ENCODE assay signal across 8 cellular contexts in the genomic region with DNA sequence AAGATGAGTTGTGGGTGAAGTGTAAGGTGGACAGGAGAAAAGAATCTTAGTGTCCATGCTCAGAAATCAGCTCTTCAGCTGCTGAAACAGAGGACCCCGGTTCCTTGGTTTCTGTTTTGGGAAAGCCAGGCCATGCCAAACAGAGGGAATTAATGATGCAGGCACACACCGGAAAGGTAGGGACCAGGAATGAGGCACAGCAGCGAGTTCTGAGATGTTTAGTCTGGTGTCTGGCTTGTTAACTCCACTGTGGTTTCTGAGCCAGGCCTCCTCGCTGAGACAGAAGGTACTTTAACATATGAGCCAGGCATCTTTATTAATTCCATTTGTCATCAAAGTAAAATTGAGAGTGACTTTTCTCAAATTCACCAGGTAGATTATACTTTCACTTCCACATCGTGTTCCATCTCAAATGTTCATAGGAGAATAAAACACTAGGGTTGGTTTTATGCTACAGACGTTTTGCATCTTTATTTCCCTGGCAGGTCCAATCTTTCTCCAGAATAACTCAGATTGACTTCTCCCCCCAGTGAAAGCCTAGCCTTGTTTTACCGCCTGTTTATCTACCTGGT. TPM values are rescaled to one million over a fixed set of nuclear protein-coding genes. Genes with fewer than 3 reads are reported as not detected.
DNase-seq lines count a peak whose midpoint lies in the region; ATAC-seq and TF ChIP-seq lines count a peak whose summit lies in the region.

No MANE protein-coding gene starts in this region.

- POLR2A ChIA-PET in WTC11 (lab: Charles Lee): interaction anchor here (0.5 to 1.4 kb wide), 6 partner anchors 12 to 36 kb away, joined by 3 to 10 read pairs (median 3); a partner anchor contains a TSS

- no peak for ATAC-seq in WTC11
- ATAC-seq in GM21390 (IDR thresholded peaks at IDR 0.05; ENCODE audit: unreplicated experiment): no peak
- no peak for ATAC-seq in GM21381 (IDR thresholded peaks at IDR 0.05; ENCODE audit: unreplicated experiment)

- DNase-seq in WTC11 (ENCODE audit: low spot score) (no peak), skeletal muscle cell (ENCODE audit: low read depth) (no peak), NCI-H1417 treated with DMSO at 0.1 percent for 48 hours (lab: John Stamatoyannopoulos, UW) (no peak), pons (ENCODE audit: low spot score) (no peak)
- DNase-seq in effector memory CD4-positive, alpha-beta T cell: peak in 1 of 3 donors; percentile 14

- CTCF ChIA-PET in WTC11 (lab: Charles Lee): interaction anchor here (1.1 to 2.8 kb wide), 9 partner anchors 9 to 147 kb away, joined by 3 to 11 read pairs (median 7); a partner anchor contains a TSS

- H3K27ac Mint-ChIP-seq in WTC11: no peak overlapping the region

- peak overlapping the region; percentile 88 for H3K27ac ChIP-seq in effector memory CD4-positive, alpha-beta T cell (ENCODE audit: insufficient read depth, low read length, poor library complexity, severe bottlenecking)

- H3K27me3 ChIP-seq in effector memory CD4-positive, alpha-beta T cell (replicated peaks; ENCODE audit: control insufficient read depth, insufficient read depth, low read length, poor library complexity, severe bottlenecking): no peaks in the 10 kb centered on the region

- peaks cover 8% of the 10 kb centered on the region for H3K4me1 ChIP-seq in effector memory CD4-positive, alpha-beta T cell (ENCODE audit: control insufficient read depth, insufficient read depth, low read length, poor library complexity, severe bottlenecking)

- no peak for TF ChIP-seq CTCF in WTC11 (IDR thresholded peaks at IDR 0.05)

- H3K9me3 Mint-ChIP-seq in WTC11: no peaks in the 10 kb centered on the region

- no peaks in the 10 kb centered on the region for H3K9me3 ChIP-seq in effector memory CD4-positive, alpha-beta T cell (ENCODE audit: control insufficient read depth, low read length)

- H3K36me3 ChIP-seq in effector memory CD4-positive, alpha-beta T cell (ENCODE audit: control insufficient read depth, insufficient read depth, low read length): no peaks in the 10 kb centered on the region

- H3K27me3 Mint-ChIP-seq in WTC11 (ENCODE audit: low read depth): no peaks in the 10 kb centered on the region

- H3K4me1 Mint-ChIP-seq in WTC11: peaks cover 43% of the 10 kb centered on the region

- peaks cover 26% of the 10 kb centered on the region for H3K36me3 Mint-ChIP-seq in WTC11

- peak overlapping the region; percentile 85 for H3K4me3 Mint-ChIP-seq in WTC11

- H3K4me3 ChIP-seq in GM08714 (ENCODE audit: low read length) (peak overlapping the region; percentile 68), skeletal muscle cell (ENCODE audit: low read depth, low read length) (peak overlapping the region; percentile 84)
- peak overlapping the region; percentile 88 for H3K4me3 ChIP-seq in effector memory CD4-positive, alpha-beta T cell (ENCODE audit: insufficient read depth, low read depth, low read length, poor library complexity, severe bottlenecking)

TF ChIP-seq in WTC11, 78 proteins besides CTCF, POLR2A, EP300 and RAD21:
- TF ChIP-seq ETV6 (CRISPR knock-in tag; IDR thresholded peaks at IDR 0.05) (no peak), FOXJ3 (CRISPR knock-in tag; IDR thresholded peaks at IDR 0.05; ENCODE audit: borderline replicate concordance) (no peak), ESRRA (CRISPR knock-in tag; IDR thresholded peaks at IDR 0.05; ENCODE audit: borderline replicate concordance) (no peak)
- TF ChIP-seq, protein P1, sequence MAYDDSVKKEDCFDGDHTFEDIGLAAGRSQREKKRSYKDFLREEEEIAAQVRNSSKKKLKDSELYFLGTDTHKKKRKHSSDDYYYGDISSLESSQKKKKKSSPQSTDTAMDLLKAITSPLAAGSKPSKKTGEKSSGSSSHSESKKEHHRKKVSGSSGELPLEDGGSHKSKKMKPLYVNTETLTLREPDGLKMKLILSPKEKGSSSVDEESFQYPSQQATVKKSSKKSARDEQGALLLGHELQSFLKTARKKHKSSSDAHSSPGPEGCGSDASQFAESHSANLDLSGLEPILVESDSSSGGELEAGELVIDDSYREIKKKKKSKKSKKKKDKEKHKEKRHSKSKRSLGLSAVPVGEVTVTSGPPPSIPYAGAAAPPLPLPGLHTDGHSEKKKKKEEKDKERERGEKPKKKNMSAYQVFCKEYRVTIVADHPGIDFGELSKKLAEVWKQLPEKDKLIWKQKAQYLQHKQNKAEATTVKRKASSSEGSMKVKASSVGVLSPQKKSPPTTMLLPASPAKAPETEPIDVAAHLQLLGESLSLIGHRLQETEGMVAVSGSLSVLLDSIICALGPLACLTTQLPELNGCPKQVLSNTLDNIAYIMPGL (CRISPR knock-in tag; IDR thresholded peaks at IDR 0.05): peak; percentile 2; the same call in 1 of the 2 replicates

RNA-seq across cellular contexts. Expression of a gene that starts 23.5 kb away (rescaled TPM):
- 42.6 to 45.4 TPM (median 42.8 TPM) in 3 replicates for total RNA-seq in WTC11 (2021)
